Comparison of ENCODE assay signal across 8 cellular contexts in the genomic region with DNA sequence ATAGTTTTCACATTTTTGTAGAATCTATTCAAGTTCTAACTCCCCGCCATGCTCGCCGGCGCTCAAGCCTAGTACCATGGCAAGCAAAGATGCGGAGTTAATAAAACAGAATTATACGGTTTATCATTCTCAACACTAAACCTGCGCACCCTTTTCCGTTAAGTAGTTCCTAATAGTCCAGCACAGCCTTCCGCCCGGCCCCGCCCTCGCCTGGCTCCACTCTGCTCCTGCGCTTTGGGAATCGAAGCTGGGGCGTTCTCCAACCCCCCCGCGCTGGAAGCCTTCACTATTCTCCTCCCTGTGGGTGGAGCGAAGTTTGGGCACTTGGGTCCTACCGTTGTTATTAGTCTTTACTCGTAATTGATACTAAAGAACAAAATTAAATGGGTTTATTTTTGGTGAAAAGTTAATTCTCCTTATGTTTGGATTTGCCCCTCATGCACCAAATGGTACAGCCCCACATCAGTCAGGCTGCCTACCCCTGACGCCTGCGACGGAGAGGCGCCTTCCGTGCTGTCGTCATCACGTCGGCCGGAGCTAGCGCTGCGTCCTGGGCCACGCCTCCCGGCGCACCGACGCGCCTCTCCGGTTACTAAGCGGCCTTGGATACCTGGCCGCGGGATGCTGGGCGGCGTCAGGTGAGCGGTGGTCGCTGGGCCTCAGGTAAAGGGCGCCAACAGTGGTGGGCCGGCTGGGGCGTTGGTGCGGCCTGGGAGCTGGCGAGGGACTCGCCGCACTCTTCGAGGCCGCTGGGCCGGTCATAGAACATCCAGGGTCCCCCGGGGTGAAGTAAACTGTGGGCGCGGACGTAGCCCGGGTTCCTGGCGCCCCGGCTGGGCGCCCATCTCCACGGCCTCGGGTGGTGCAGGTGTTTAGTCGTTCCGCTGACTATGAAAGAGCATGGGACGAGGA. TPM values are rescaled to one million over a fixed set of nuclear protein-coding genes. Genes with fewer than 3 reads are reported as not detected.
DNase-seq lines count a peak whose midpoint lies in the region; ATAC-seq and TF ChIP-seq lines count a peak whose summit lies in the region.

A gene with protein sequence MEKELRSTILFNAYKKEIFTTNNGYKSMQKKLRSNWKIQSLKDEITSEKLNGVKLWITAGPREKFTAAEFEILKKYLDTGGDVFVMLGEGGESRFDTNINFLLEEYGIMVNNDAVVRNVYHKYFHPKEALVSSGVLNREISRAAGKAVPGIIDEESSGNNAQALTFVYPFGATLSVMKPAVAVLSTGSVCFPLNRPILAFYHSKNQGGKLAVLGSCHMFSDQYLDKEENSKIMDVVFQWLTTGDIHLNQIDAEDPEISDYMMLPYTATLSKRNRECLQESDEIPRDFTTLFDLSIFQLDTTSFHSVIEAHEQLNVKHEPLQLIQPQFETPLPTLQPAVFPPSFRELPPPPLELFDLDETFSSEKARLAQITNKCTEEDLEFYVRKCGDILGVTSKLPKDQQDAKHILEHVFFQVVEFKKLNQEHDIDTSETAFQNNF (plus strand): TSS at position 546 of the 912 bp plus-strand sequence. CDS start 3,762 bp downstream, outside the sequence.

- H3K4me1 ChIP-seq in left ventricle myocardium inferior, result peaks cover 22% of the 10 kb centered on the region
- H3K4me1 ChIP-seq in prostate gland (replicated peaks), result no peaks in the 10 kb centered on the region
- no peaks in the 10 kb centered on the region for H3K4me1 ChIP-seq in urinary bladder (ENCODE audit: insufficient read depth)

- H3K9me3 ChIP-seq in left ventricle myocardium inferior (replicated peaks) (no peaks in the 10 kb centered on the region), prostate gland (no peaks in the 10 kb centered on the region)

- H3K27me3 Mint-ChIP-seq in T-helper 1 cell treated with Interleukin-12 subunit alpha and Interleukin-12 subunit beta and Interleukin-4 antibody, amounts not matched to agents 30 μg/mL and 1 μg/mL, for 36 hours (ENCODE audit: low read depth), result no peaks in the 10 kb centered on the region

- peaks cover 1% of the 10 kb centered on the region for H3K36me3 Mint-ChIP-seq in T-helper 1 cell treated with Interleukin-12 subunit alpha and Interleukin-12 subunit beta and Interleukin-4 antibody, amounts not matched to agents 30 μg/mL and 1 μg/mL, for 36 hours (ENCODE audit: low read depth)

- TF ChIP-seq CTCF in GM13976 (IDR thresholded peaks at IDR 0.05; ENCODE audit: borderline replicate concordance, control extremely low read depth, extremely low read depth, insufficient read depth, missing control alignments) (no peak), left ventricle myocardium inferior (IDR thresholded peaks at IDR 0.05; ENCODE audit: borderline replicate concordance) (no peak), prostate gland (IDR thresholded peaks at IDR 0.05) (no peak)

- H3K9me3 Mint-ChIP-seq in T-helper 1 cell treated with Interleukin-12 subunit alpha and Interleukin-12 subunit beta and Interleukin-4 antibody, amounts not matched to agents 30 μg/mL and 1 μg/mL, for 36 hours, result no peaks in the 10 kb centered on the region

- peak; percentile 53 for TF ChIP-seq POLR2A in prostate gland (IDR thresholded peaks at IDR 0.05)

- ATAC-seq in HG02870 (IDR thresholded peaks at IDR 0.05; ENCODE audit: unreplicated experiment), result peak; percentile 98

- H3K27ac Mint-ChIP-seq in T-helper 1 cell treated with Interleukin-12 subunit alpha and Interleukin-12 subunit beta and Interleukin-4 antibody, amounts not matched to agents 30 μg/mL and 1 μg/mL, for 36 hours, result peak within 1 kb of the TSS; percentile 96

- no peaks in the 10 kb centered on the region for H3K27me3 ChIP-seq in left ventricle myocardium inferior (ENCODE audit: low read depth)
- H3K27me3 ChIP-seq in prostate gland (replicated peaks; ENCODE audit: insufficient read depth), result no peaks in the 10 kb centered on the region

- WGBS in prostate gland, result under 1% methylated on average over 62 of the region's 68 CpGs
- WGBS in urinary bladder, result under 1% methylated on average over 68 of the region's 68 CpGs

- peak within 1 kb of the TSS; percentile 92 for H3K4me3 Mint-ChIP-seq in T-helper 1 cell treated with Interleukin-12 subunit alpha and Interleukin-12 subunit beta and Interleukin-4 antibody, amounts not matched to agents 30 μg/mL and 1 μg/mL, for 36 hours

- H3K4me3 ChIP-seq in left ventricle myocardium inferior (peak within 1 kb of the TSS; percentile 90), prostate gland (peak within 1 kb of the TSS; percentile 91 to 92), urinary bladder (ENCODE audit: low read depth, low read length) (peak within 1 kb of the TSS; percentile 75)

- intact Hi-C loops in left ventricle myocardium inferior (cut with micrococcal nuclease) (no loop called here), prostate gland (cut with DNase I) (loop anchor here (5.0 kb wide), 1 partner anchor 133 kb away; the partner anchor contains the start of gene SRSF6)

- peak; percentile 96 for DNase-seq in GM13976 (ENCODE audit: low spot score)
- DNase-seq in NCI-H1694 (lab: John Stamatoyannopoulos, UW), result peak; percentile 81
- peak; percentile 58 to 97 (median 88) for DNase-seq in amygdala (lab: John Stamatoyannopoulos, UW)
- DNase-seq in left ventricle myocardium inferior, result peak; percentile 95
- DNase-seq in prostate gland (ENCODE audit: low spot score), result peak; percentile 89

- H3K36me3 ChIP-seq in left ventricle myocardium inferior (peaks cover 16% of the 10 kb centered on the region), prostate gland (no peaks in the 10 kb centered on the region), urinary bladder (ENCODE audit: insufficient read depth) (peaks cover 1% of the 10 kb centered on the region)

- in situ Hi-C loops in GM13976 (cut with MboI; ENCODE audit: low sequenced_read_pairs, unreplicated experiment), result no loop called here

- peaks cover 15% of the 10 kb centered on the region for H3K4me1 Mint-ChIP-seq in T-helper 1 cell treated with Interleukin-12 subunit alpha and Interleukin-12 subunit beta and Interleukin-4 antibody, amounts not matched to agents 30 μg/mL and 1 μg/mL, for 36 hours (ENCODE audit: low read depth)

- peak within 1 kb of the TSS; percentile 84 for H3K27ac ChIP-seq in left ventricle myocardium inferior (replicated peaks)
- peak within 1 kb of the TSS; percentile 79 to 80 for H3K27ac ChIP-seq in prostate gland
- peak within 1 kb of the TSS; percentile 73 for H3K27ac ChIP-seq in urinary bladder (ENCODE audit: low read depth)

RNA-seq across cellular contexts. Expression of the gene that starts here (rescaled TPM):
- 6.6 TPM for total RNA-seq in left ventricle myocardium inferior
- total RNA-seq in prostate gland, result 10 to 100 TPM; 21.3 to 25.4 TPM
- 56.6 TPM for total RNA-seq in urinary bladder
- polyA plus RNA-seq in urinary bladder, result 28.9 TPM

Comparison
In these comparisons a context has a peak if more than half of its experiments do, and no peak if none do; other contexts are left out.
1. Peak in every context shown above with its lines: DNase-seq, ATAC-seq, H3K4me3 ChIP-seq and H3K27ac ChIP-seq.